Comparison of ENCODE assay signal across 1 cellular context in the genomic region with DNA sequence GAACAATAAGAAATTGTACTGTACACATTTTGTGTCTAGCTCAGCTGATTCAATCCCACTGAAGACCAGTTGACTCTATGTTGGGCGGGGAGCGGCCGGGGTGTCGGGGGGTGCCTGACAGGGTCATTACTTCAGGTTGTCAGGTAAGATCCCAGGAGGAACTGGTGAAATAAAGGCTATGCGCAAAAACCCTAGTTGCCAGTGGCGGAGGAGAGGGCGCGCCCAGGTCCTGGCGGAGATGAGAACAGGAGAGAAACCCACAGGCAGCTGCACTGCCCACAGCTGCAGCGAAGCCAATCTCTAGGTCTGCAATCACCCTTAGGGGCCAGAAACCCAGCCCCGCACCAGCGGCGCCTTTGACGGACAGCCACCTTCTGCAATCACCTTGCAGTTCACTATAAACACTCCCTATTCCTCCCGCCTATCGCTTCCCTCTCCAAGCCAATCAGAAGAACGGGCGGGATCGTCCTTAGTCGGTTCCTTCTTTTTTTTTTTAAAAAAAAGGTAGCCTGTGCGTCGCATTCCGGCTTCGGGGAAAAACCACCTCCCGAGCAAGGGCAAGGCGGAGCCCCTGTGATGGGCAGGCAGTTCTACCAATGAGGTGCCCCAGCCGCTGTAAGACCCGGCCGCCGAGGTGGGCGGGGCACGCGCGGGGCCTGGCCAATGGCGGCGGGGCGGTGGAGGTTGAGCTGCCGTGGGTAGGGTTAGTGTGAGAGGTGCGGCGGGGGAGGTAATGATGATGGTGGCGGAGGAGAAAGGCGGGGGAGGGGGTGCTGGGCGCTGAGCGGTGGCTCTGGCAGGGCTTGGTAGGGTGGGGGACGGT.
TF ChIP-seq lines count a peak whose summit lies in the region.

A gene (plus strand): TSS at position 707 of the 823 bp plus-strand sequence. CDS start 1,479 bp downstream, outside the sequence.

TF ChIP-seq in HepG2, 621 proteins besides CTCF, POLR2A, EP300 and RAD21 (continued from another document and continues in another):
- TF ChIP-seq, protein P1, sequence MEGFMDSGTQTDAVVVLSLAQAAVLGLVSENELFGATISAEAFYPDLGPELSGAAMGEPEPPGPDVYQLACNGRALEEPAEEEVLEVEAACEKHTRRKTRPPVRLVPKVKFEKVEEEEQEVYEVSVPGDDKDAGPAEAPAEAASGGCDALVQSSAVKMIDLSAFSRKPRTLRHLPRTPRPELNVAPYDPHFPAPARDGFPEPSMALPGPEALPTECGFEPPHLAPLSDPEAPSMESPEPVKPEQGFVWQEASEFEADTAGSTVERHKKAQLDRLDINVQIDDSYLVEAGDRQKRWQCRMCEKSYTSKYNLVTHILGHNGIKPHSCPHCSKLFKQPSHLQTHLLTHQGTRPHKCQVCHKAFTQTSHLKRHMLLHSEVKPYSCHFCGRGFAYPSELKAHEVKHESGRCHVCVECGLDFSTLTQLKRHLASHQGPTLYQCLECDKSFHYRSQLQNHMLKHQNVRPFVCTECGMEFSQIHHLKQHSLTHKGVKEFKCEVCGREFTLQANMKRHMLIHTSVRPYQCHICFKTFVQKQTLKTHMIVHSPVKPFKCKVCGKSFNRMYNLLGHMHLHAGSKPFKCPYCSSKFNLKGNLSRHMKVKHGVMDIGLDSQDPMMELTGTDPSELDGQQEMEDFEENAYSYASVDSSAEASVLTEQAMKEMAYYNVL (CRISPR knock-in tag; IDR thresholded peaks at IDR 0.05; ENCODE audit: borderline replicate concordance), result peak; percentile 67; the same call in 1 of the 2 replicates
- TF ChIP-seq HOXA9 (CRISPR knock-in tag; IDR thresholded peaks at IDR 0.05; ENCODE audit: borderline replicate concordance) (no peak), SP1 (IDR thresholded peaks at IDR 0.05) (no peak), SP1 (CRISPR knock-in tag; IDR thresholded peaks at IDR 0.05) (peak; percentile 91), SRSF4 (IDR thresholded peaks at IDR 0.05; ENCODE audit: low read depth, low read length, poor library complexity, severe bottlenecking) (no peak), SIX4 (CRISPR knock-in tag; IDR thresholded peaks at IDR 0.05) (peak; percentile 63; the same call in 1 of the 2 replicates), ZBTB8A (CRISPR knock-in tag; IDR thresholded peaks at IDR 0.05; ENCODE audit: borderline replicate concordance, low read depth) (no peak), ATF7 (IDR thresholded peaks at IDR 0.05) (no peak), ATF7 (CRISPR knock-in tag; IDR thresholded peaks at IDR 0.05) (no peak), NFE2L1 (CRISPR knock-in tag; IDR thresholded peaks at IDR 0.05; ENCODE audit: borderline replicate concordance) (no peak), GTF2F1 (IDR thresholded peaks at IDR 0.05; ENCODE audit: low read length) (no peak), THAP11 (CRISPR knock-in tag; IDR thresholded peaks at IDR 0.05) (peak; percentile 72), CHCHD3 (CRISPR knock-in tag; IDR thresholded peaks at IDR 0.05) (no peak), DPF2 (CRISPR knock-in tag; IDR thresholded peaks at IDR 0.05; ENCODE audit: borderline replicate concordance, low read depth) (no peak), HOXD1 (CRISPR knock-in tag; IDR thresholded peaks at IDR 0.05) (peak; percentile 74), SSRP1 (CRISPR knock-in tag; IDR thresholded peaks at IDR 0.05) (no peak), GATAD1 (CRISPR knock-in tag; IDR thresholded peaks at IDR 0.05) (no peak), ZNF749 (CRISPR knock-in tag; IDR thresholded peaks at IDR 0.05; ENCODE audit: borderline replicate concordance) (no peak), NKX3-1 (CRISPR knock-in tag; IDR thresholded peaks at IDR 0.05) (no peak), RBFOX2 (IDR thresholded peaks at IDR 0.05; ENCODE audit: low read depth, low read length) (peak; percentile 90), ZNF367 (CRISPR knock-in tag; IDR thresholded peaks at IDR 0.05; ENCODE audit: borderline replicate concordance) (no peak), CAMTA2 (CRISPR knock-in tag; IDR thresholded peaks at IDR 0.05; ENCODE audit: borderline replicate concordance) (peak; percentile 58; the same call in 1 of the 2 replicates), ZFP90 (CRISPR knock-in tag; IDR thresholded peaks at IDR 0.05; ENCODE audit: borderline replicate concordance) (peak; percentile 79), ZNF546 (CRISPR knock-in tag; conservative IDR thresholded peaks at IDR 0.05) (no peak), FOXJ3 (CRISPR knock-in tag; IDR thresholded peaks at IDR 0.05; ENCODE audit: borderline replicate concordance) (no peak; the same call in 1 of the 2 replicates), HNRNPLL (IDR thresholded peaks at IDR 0.05; ENCODE audit: low read depth, low read length, poor library complexity, severe bottlenecking) (peak; percentile 92), GATAD2A (CRISPR knock-in tag; IDR thresholded peaks at IDR 0.05) (peak; percentile 49; the same call in 1 of the 2 replicates), ZNF841 (CRISPR knock-in tag; IDR thresholded peaks at IDR 0.05; ENCODE audit: borderline replicate concordance) (no peak), ZNF430 (CRISPR knock-in tag; IDR thresholded peaks at IDR 0.05) (no peak), MAFG (CRISPR knock-in tag; IDR thresholded peaks at IDR 0.05) (no peak), NFYC (CRISPR knock-in tag; IDR thresholded peaks at IDR 0.05) (peak; percentile 95)
- TF ChIP-seq, protein P2, sequence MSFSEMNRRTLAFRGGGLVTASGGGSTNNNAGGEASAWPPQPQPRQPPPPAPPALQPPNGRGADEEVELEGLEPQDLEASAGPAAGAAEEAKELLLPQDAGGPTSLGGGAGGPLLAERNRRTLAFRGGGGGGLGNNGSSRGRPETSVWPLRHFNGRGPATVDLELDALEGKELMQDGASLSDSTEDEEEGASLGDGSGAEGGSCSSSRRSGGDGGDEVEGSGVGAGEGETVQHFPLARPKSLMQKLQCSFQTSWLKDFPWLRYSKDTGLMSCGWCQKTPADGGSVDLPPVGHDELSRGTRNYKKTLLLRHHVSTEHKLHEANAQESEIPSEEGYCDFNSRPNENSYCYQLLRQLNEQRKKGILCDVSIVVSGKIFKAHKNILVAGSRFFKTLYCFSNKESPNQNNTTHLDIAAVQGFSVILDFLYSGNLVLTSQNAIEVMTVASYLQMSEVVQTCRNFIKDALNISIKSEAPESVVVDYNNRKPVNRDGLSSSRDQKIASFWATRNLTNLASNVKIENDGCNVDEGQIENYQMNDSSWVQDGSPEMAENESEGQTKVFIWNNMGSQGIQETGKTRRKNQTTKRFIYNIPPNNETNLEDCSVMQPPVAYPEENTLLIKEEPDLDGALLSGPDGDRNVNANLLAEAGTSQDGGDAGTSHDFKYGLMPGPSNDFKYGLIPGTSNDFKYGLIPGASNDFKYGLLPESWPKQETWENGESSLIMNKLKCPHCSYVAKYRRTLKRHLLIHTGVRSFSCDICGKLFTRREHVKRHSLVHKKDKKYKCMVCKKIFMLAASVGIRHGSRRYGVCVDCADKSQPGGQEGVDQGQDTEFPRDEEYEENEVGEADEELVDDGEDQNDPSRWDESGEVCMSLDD (CRISPR knock-in tag; IDR thresholded peaks at IDR 0.05; ENCODE audit: borderline replicate concordance), result no peak
- TF ChIP-seq, protein P3, sequence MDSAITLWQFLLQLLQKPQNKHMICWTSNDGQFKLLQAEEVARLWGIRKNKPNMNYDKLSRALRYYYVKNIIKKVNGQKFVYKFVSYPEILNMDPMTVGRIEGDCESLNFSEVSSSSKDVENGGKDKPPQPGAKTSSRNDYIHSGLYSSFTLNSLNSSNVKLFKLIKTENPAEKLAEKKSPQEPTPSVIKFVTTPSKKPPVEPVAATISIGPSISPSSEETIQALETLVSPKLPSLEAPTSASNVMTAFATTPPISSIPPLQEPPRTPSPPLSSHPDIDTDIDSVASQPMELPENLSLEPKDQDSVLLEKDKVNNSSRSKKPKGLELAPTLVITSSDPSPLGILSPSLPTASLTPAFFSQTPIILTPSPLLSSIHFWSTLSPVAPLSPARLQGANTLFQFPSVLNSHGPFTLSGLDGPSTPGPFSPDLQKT (CRISPR knock-in tag; IDR thresholded peaks at IDR 0.05; ENCODE audit: borderline replicate concordance), result no peak
- TF ChIP-seq, protein P4, sequence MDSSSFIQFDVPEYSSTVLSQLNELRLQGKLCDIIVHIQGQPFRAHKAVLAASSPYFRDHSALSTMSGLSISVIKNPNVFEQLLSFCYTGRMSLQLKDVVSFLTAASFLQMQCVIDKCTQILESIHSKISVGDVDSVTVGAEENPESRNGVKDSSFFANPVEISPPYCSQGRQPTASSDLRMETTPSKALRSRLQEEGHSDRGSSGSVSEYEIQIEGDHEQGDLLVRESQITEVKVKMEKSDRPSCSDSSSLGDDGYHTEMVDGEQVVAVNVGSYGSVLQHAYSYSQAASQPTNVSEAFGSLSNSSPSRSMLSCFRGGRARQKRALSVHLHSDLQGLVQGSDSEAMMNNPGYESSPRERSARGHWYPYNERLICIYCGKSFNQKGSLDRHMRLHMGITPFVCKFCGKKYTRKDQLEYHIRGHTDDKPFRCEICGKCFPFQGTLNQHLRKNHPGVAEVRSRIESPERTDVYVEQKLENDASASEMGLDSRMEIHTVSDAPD (CRISPR knock-in tag; IDR thresholded peaks at IDR 0.05), result no peak; the same call in 1 of the 2 replicates
- TF ChIP-seq, protein P5, sequence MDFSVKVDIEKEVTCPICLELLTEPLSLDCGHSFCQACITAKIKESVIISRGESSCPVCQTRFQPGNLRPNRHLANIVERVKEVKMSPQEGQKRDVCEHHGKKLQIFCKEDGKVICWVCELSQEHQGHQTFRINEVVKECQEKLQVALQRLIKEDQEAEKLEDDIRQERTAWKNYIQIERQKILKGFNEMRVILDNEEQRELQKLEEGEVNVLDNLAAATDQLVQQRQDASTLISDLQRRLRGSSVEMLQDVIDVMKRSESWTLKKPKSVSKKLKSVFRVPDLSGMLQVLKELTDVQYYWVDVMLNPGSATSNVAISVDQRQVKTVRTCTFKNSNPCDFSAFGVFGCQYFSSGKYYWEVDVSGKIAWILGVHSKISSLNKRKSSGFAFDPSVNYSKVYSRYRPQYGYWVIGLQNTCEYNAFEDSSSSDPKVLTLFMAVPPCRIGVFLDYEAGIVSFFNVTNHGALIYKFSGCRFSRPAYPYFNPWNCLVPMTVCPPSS (IDR thresholded peaks at IDR 0.05), result no peak
- TF ChIP-seq, protein P6, sequence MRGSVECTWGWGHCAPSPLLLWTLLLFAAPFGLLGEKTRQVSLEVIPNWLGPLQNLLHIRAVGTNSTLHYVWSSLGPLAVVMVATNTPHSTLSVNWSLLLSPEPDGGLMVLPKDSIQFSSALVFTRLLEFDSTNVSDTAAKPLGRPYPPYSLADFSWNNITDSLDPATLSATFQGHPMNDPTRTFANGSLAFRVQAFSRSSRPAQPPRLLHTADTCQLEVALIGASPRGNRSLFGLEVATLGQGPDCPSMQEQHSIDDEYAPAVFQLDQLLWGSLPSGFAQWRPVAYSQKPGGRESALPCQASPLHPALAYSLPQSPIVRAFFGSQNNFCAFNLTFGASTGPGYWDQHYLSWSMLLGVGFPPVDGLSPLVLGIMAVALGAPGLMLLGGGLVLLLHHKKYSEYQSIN (CRISPR knock-in tag; IDR thresholded peaks at IDR 0.05; ENCODE audit: borderline replicate concordance), result no peak
- TF ChIP-seq, protein P7, sequence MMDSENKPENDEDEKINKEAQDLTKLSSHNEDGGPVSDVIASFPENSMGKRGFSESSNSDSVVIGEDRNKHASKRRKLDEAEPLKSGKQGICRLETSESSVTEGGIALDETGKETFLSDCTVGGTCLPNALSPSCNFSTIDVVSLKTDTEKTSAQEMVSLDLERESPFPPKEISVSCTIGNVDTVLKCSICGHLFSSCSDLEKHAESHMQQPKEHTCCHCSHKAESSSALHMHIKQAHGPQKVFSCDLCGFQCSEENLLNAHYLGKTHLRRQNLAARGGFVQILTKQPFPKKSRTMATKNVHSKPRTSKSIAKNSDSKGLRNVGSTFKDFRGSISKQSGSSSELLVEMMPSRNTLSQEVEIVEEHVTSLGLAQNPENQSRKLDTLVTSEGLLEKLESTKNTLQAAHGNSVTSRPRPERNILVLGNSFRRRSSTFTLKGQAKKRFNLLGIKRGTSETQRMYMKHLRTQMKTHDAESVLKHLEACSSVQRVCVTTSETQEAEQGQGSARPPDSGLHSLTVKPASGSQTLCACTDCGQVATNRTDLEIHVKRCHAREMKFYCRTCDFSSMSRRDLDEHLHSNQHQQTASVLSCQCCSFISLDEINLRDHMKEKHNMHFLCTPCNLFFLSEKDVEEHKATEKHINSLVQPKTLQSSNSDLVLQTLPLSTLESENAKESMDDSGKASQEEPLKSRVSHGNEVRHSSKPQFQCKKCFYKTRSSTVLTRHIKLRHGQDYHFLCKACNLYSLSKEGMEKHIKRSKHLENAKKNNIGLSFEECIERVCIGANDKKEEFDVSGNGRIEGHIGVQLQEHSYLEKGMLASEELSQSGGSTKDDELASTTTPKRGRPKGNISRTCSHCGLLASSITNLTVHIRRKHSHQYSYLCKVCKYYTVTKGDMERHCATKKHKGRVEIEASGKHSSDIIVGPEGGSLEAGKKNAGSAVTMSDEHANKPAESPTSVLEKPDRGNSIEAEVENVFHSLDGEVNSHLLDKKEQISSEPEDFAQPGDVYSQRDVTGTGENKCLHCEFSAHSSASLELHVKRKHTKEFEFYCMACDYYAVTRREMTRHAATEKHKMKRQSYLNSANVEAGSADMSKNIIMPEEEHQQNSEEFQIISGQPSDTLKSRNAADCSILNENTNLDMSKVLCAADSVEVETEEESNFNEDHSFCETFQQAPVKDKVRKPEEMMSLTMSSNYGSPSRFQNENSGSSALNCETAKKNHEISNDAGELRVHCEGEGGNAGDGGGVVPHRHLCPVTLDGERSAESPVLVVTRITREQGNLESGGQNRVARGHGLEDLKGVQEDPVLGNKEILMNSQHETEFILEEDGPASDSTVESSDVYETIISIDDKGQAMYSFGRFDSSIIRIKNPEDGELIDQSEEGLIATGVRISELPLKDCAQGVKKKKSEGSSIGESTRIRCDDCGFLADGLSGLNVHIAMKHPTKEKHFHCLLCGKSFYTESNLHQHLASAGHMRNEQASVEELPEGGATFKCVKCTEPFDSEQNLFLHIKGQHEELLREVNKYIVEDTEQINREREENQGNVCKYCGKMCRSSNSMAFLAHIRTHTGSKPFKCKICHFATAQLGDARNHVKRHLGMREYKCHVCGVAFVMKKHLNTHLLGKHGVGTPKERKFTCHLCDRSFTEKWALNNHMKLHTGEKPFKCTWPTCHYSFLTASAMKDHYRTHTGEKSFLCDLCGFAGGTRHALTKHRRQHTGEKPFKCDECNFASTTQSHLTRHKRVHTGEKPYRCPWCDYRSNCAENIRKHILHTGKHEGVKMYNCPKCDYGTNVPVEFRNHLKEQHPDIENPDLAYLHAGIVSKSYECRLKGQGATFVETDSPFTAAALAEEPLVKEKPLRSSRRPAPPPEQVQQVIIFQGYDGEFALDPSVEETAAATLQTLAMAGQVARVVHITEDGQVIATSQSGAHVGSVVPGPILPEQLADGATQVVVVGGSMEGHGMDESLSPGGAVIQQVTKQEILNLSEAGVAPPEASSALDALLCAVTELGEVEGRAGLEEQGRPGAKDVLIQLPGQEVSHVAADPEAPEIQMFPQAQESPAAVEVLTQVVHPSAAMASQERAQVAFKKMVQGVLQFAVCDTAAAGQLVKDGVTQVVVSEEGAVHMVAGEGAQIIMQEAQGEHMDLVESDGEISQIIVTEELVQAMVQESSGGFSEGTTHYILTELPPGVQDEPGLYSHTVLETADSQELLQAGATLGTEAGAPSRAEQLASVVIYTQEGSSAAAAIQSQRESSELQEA (CRISPR knock-in tag; IDR thresholded peaks at IDR 0.05; ENCODE audit: not compliant biosample characterization), result no peak
